Comparison of ENCODE assay signal across 11 cellular contexts in the genomic region with DNA sequence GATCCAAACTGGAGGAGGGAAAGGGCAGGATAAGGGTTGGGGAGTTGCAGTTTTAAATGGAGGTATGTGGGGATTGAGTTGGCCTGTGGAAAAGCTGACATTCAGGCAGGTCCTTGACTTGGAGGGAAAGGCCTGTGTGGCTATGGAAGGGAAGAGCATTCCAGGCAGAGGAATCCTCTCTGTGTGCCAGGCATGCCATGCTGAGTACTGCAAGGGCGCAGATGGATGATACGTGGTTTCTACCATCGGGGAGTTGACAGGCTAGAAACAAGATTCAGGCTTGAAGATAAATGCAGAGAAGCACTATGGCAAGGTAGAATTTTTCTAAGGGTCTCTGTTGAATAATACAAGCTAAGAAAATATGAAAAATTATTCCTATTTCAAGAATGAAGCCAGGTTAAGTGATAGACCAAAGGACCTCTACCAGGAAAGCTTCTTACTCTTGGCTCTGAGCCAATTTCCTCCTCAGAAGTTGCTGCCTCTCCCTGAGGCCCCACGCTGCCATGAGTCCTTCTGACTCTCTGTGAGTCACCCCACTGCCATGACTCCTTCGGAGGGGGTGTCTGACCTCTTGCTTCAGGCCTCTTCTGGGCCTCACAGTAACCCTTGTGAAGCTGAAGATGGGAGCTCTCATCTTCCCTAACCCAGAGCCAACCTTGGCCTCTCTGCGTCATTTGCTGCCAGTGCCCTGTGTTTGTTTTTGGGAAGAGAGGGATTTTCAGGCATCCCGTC.
DNase-seq lines count a peak whose midpoint lies in the region; ATAC-seq and TF ChIP-seq lines count a peak whose summit lies in the region.
"Had no signal": no experiment of that assay in that cellular context is flagged by ENCODE, and none has a peak within 500 bp of the region (broad histone marks: within the 10 kb centered on the region; RNA-seq: fewer than 3 reads in every experiment).

No MANE protein-coding gene starts in this region.

- no peaks in the 10 kb centered on the region for H3K27me3 ChIP-seq in PC-9 (ENCODE audit: insufficient read depth, low read depth)

- no peaks in the 10 kb centered on the region for H3K9me3 ChIP-seq in PC-9 (ENCODE audit: insufficient read depth, low read depth)

- TF ChIP-seq CTCF in PC-9 (conservative IDR thresholded peaks at IDR 0.05) (no peak), epithelial cell of proximal tubule (conservative IDR thresholded peaks at IDR 0.05; ENCODE audit: low read depth, low read length) (no peak)

- no peak overlapping the region for H3K4me3 ChIP-seq in PC-9
- no peak overlapping the region for H3K4me3 ChIP-seq in epithelial cell of proximal tubule (ENCODE audit: low read depth, low read length)
- H3K4me3 ChIP-seq in skeletal muscle cell (ENCODE audit: low read depth, low read length): no peak overlapping the region

- H3K36me3 ChIP-seq in PC-9 (ENCODE audit: low read depth): no peaks in the 10 kb centered on the region

- intact Hi-C loops in PC-9 (cut with micrococcal nuclease; ENCODE audit: unreplicated experiment): no loop called here

- no peaks in the 10 kb centered on the region for H4K20me1 ChIP-seq in PC-9 (ENCODE audit: insufficient read depth)

- CTCF ChIA-PET in PC-9 (lab: Charles Lee): interaction anchor here (0.6 kb wide), 1 partner anchor 15 kb away, joined by 4 read pairs; no protein-coding TSS in a partner anchor

- POLR2A ChIA-PET in PC-9 (lab: Charles Lee; ENCODE audit: unreplicated experiment): interaction anchor here (0.6 kb wide), 1 partner anchor 10 kb away, joined by 6 read pairs; no protein-coding TSS in a partner anchor

- H3K27ac ChIP-seq in PC-9: peak overlapping the region; percentile 48
- H3K27ac ChIP-seq: C4-2B had no signal

- H3F3A ChIP-seq in PC-9 (ENCODE audit: insufficient read depth, low read depth): peaks cover 25% of the 10 kb centered on the region

- peaks cover 21% of the 10 kb centered on the region for H3K4me1 ChIP-seq in PC-9 (replicated peaks; ENCODE audit: insufficient read depth)

- 0 out of 2 replicates have a peak, but pooled peaks cover 3% of the 10 kb centered on the region for H3K9me2 ChIP-seq in PC-9 (ENCODE audit: insufficient read depth)

- DNase-seq in NCI-H510A treated with DMSO at 0.1 percent for 48 hours (lab: John Stamatoyannopoulos, UW) (peak; percentile 45), NCI-H510A (lab: John Stamatoyannopoulos, UW) (no peak), PC-9 (peak; percentile 73 to 94), epithelial cell of proximal tubule (ENCODE audit: low read depth) (peak; percentile 56), skeletal muscle cell (ENCODE audit: low read depth) (peak; percentile 79), NCI-H774 (lab: John Stamatoyannopoulos, UW) (no peak)
- DNase-seq: amygdala; stimulated activated naive CD8-positive, alpha-beta T cell treated with anti-CD3 and anti-CD28 coated beads, Interleukin-15, Interleukin-2, amounts not matched to agents 100 U/mL and 50 U/mL, for 24 hours had no signal

- no peak overlapping the region for H2AFZ ChIP-seq in PC-9

- ATAC-seq in GM19463 (IDR thresholded peaks at IDR 0.05; ENCODE audit: unreplicated experiment): no peak
- ATAC-seq in GM19035 (IDR thresholded peaks at IDR 0.05; ENCODE audit: unreplicated experiment): no peak

- BruUV-seq in PC-9 (replicated peaks; lab: Mats Ljungman, UMichigan): no TSS peak

- peak overlapping the region; percentile 38 for H3K4me2 ChIP-seq in PC-9

- H3K79me2 ChIP-seq in PC-9 (ENCODE audit: low read depth): no peaks in the 10 kb centered on the region

Comparison
In these comparisons a context has a peak if more than half of its experiments do, and no peak if none do; other contexts are left out.
1. DNase-seq: peak in NCI-H510A treated with DMSO at 0.1 percent for 48 hours (single experiment), PC-9 (2 of 2), epithelial cell of proximal tubule (single experiment) and skeletal muscle cell (single experiment); none in NCI-H510A (single experiment) and NCI-H774 (single experiment).